In genomic region chr10:102661614-102662133, GRCh38 we compare ENCODE assay signal across 8 cellular contexts. TPM values are rescaled to one million over a fixed set of nuclear protein-coding genes. Genes with fewer than 3 reads are reported as not detected.
DNase-seq lines count a peak whose midpoint lies in the region; ATAC-seq, FAIRE-seq and TF ChIP-seq lines count a peak whose summit lies in the region.
"Had no signal": no experiment of that assay in that cellular context is flagged by ENCODE, and none has a peak within 500 bp of the region (broad histone marks: within the 10 kb centered on the region; RNA-seq: fewer than 3 reads in every experiment).

No MANE protein-coding gene starts in this region.

- H3K36me3 Mint-ChIP-seq in dendritic cell treated with granulocyte-macrophage colony-stimulating factor and Interleukin-4, amounts not matched to agents 40 ng/mL and 50 ng/mL, for 4 days (ENCODE audit: low read depth), result peaks cover 34% of the 10 kb centered on the region

- FAIRE-seq in small intestine (lab: Jason Lieb, UNC) (no peak), GM12892 (lab: Jason Lieb, UNC) (no peak)

- no peaks in the 10 kb centered on the region for H3K27me3 ChIP-seq in small intestine (ENCODE audit: control insufficient read depth in 2 of 2, insufficient read depth in 2 of 2, low read length in 2 of 2)

- no peak overlapping the region for H3K4me3 ChIP-seq in small intestine (ENCODE audit: low read depth in 1 of 2, low read length in 2 of 2)

- no peaks in the 10 kb centered on the region for H3K9me3 Mint-ChIP-seq in dendritic cell treated with granulocyte-macrophage colony-stimulating factor and Interleukin-4, amounts not matched to agents 40 ng/mL and 50 ng/mL, for 4 days

- H3K27ac Mint-ChIP-seq in dendritic cell treated with granulocyte-macrophage colony-stimulating factor and Interleukin-4, amounts not matched to agents 40 ng/mL and 50 ng/mL, for 4 days, result peak overlapping the region; percentile 86

- peak overlapping the region; percentile 42 to 80 for H3K27ac ChIP-seq in small intestine (ENCODE audit: low read depth in 1 of 2, low read length in 1 of 2)

- H3K27me3 Mint-ChIP-seq in dendritic cell treated with granulocyte-macrophage colony-stimulating factor and Interleukin-4, amounts not matched to agents 40 ng/mL and 50 ng/mL, for 4 days, result no peaks in the 10 kb centered on the region

- no peaks in the 10 kb centered on the region for H3K9me3 ChIP-seq in small intestine (ENCODE audit: control insufficient read depth, low read depth)

- WGBS in small intestine, 3 donors, result 32 to 41% (median 33%) methylated on average over 5 to 7 of the region's 7 CpGs

- peaks cover 6 to 19% of the 10 kb centered on the region in 2 donors for H3K4me1 ChIP-seq in small intestine (ENCODE audit: control insufficient read depth in 2 of 2, insufficient read depth in 1 of 2, low read depth in 1 of 2, low read length in 1 of 2)

- peaks cover 9 to 11% of the 10 kb centered on the region in 2 donors for H3K36me3 ChIP-seq in small intestine (ENCODE audit: control insufficient read depth in 2 of 2, insufficient read depth in 2 of 2, low read length in 2 of 2)

- no peak for TF ChIP-seq POLR2A in GM12892 (IDR thresholded peaks at IDR 0.05; ENCODE audit: low read depth, low read length)

- peaks cover 64% of the 10 kb centered on the region for H3K4me1 Mint-ChIP-seq in dendritic cell treated with granulocyte-macrophage colony-stimulating factor and Interleukin-4, amounts not matched to agents 40 ng/mL and 50 ng/mL, for 4 days (ENCODE audit: low read depth)

- intact Hi-C loops in dendritic cell treated with granulocyte-macrophage colony-stimulating factor and Interleukin-4, amounts not matched to agents 40 ng/mL and 50 ng/mL, for 4 days (cut with micrococcal nuclease), result no loop called here
- intact Hi-C loops in posterior cingulate gyrus (cut with DNase I), result no loop called here

- ATAC-seq in GM19455 (IDR thresholded peaks at IDR 0.05; ENCODE audit: unreplicated experiment), result peak; percentile 16
- peak; percentile 20 for ATAC-seq in HG03159 (IDR thresholded peaks at IDR 0.05; ENCODE audit: unreplicated experiment)

- DNase-seq in small intestine, result no peak
- no peak for DNase-seq in hypothalamus (lab: John Stamatoyannopoulos, UW)
- no peak for DNase-seq in GM12892 (ENCODE audit: insufficient read length)
- no peak for DNase-seq in posterior cingulate gyrus
- DNase-seq: NCI-H1417 treated with DMSO at 0.1 percent for 48 hours had no signal

- no peak overlapping the region for H3K4me3 Mint-ChIP-seq in dendritic cell treated with granulocyte-macrophage colony-stimulating factor and Interleukin-4, amounts not matched to agents 40 ng/mL and 50 ng/mL, for 4 days

RNA-seq across cellular contexts. Expression of gene TRIM8, which starts 17.4 kb away (rescaled TPM):
- polyA plus RNA-seq in small intestine, result 10 to 100 TPM; 38.1 to 65.1 (median 39.8) TPM
- 25.0 TPM for polyA plus RNA-seq in GM12892 (2012; ENCODE audit: missing spikeins)

RNA-seq across cellular contexts. Expression of gene ARL3, which starts 52.5 kb away (rescaled TPM):
- 1 to 10 TPM; 3.4 to 8.3 (median 4.9) TPM for polyA plus RNA-seq in small intestine
- 14.1 TPM for polyA plus RNA-seq in GM12892 (2012; ENCODE audit: missing spikeins)

RNA-seq across cellular contexts. Expression of gene SFXN2, which starts 52.8 kb away (rescaled TPM):
- 10 to 100 TPM in 1 of 3 donors, 1 to 10 TPM in 2; 2.0 to 16.9 (median 4.9) TPM for polyA plus RNA-seq in small intestine
- polyA plus RNA-seq in GM12892 (2012; ENCODE audit: missing spikeins), result 14.1 TPM
